11 cellular contexts compared by ENCODE assay signal in genomic region chr2:177171418-177171865, GRCh38. TPM values are rescaled to one million over a fixed set of nuclear protein-coding genes. Genes with fewer than 3 reads are reported as not detected.
A peak's percentile ranks its signal among the peaks of the same experiment; 100 is the strongest.
DNase-seq lines count a peak whose midpoint lies in the region; ATAC-seq and TF ChIP-seq lines count a peak whose summit lies in the region.
"Had no signal": no experiment of that assay in that cellular context is flagged by ENCODE, and none has a peak within 500 bp of the region (broad histone marks: within the 10 kb centered on the region; RNA-seq: fewer than 3 reads in every experiment).

No MANE protein-coding gene starts in this region.

- H3K27me3 Mint-ChIP-seq in naive B cell, result peaks cover 0 to 10% (median 0%) of the 10 kb centered on the region in 3 donors
- H3K27me3 Mint-ChIP-seq: progenitor cell of endocrine pancreas had no signal

- TF ChIP-seq CTCF in OCI-LY3 (IDR thresholded peaks at IDR 0.05; ENCODE audit: low read depth, low read length) (no peak), colonic mucosa (IDR thresholded peaks at IDR 0.05) (no peak)

- peak; percentile 32 to 60 for ATAC-seq in naive B cell (ENCODE audit: low read depth in 2 of 2)

- H3K4me1 ChIP-seq in OCI-LY3 (ENCODE audit: low read length) (peaks cover 28% of the 10 kb centered on the region), colonic mucosa (peaks cover 3% of the 10 kb centered on the region)

- no peaks in the 10 kb centered on the region for H3K79me2 ChIP-seq in OCI-LY3 (ENCODE audit: low read length)

- H2AFZ ChIP-seq in OCI-LY3 (ENCODE audit: low read depth, low read length), result no peak overlapping the region

- H3K27ac Mint-ChIP-seq in naive B cell, result no peak overlapping the region
- H3K27ac Mint-ChIP-seq: CD4-positive, CD25-positive, alpha-beta regulatory T cell; progenitor cell of endocrine pancreas had no signal

- H3K4me1 Mint-ChIP-seq in naive B cell, result peaks cover 7 to 12% (median 8%) of the 10 kb centered on the region in 3 donors

- no peaks in the 10 kb centered on the region for H4K20me1 ChIP-seq in OCI-LY3 (ENCODE audit: insufficient read depth, low read length)

- no peaks in the 10 kb centered on the region for H3K36me3 Mint-ChIP-seq in naive B cell
- H3K36me3 Mint-ChIP-seq: CD4-positive, CD25-positive, alpha-beta regulatory T cell had no signal

- intact Hi-C loops in colonic mucosa (cut with DNase I), result no loop called here

- DNase-seq in ELR (ENCODE audit: low read depth), result peak; percentile 50
- peak; percentile 59 for DNase-seq in colonic mucosa
- no peak for DNase-seq in naive B cell
- DNase-seq in activated gamma-delta T cell treated with Interleukin-2 at 50 U/mL for 16 hours, result no peak
- no peak for DNase-seq in NCI-H774 (lab: John Stamatoyannopoulos, UW)
- DNase-seq in T-helper 1 cell, result no peak
- DNase-seq in activated effector memory CD4-positive, alpha-beta T cell treated with anti-CD3 and anti-CD28 coated beads, Interleukin-2, amount 50 U/mL, for 16 hours, result no peak
- DNase-seq: CD4-positive, CD25-positive, alpha-beta regulatory T cell had no signal

- H3K9ac ChIP-seq in OCI-LY3 (ENCODE audit: low read length) (no peak overlapping the region), colonic mucosa (ENCODE audit: low read depth in 2 of 2, low read length in 2 of 2) (no peak overlapping the region)

- H3K9me3 Mint-ChIP-seq in naive B cell, result no peaks in the 10 kb centered on the region
- H3K9me3 Mint-ChIP-seq: CD4-positive, CD25-positive, alpha-beta regulatory T cell; T-helper 2 cell treated with Interferon-gamma antibody and Interleukin-4, amounts not matched to agents 5 μg/mL and 100 μg/mL, for 36 hours had no signal

- H3K4me3 Mint-ChIP-seq in naive B cell, result no peak overlapping the region
- H3K4me3 Mint-ChIP-seq: CD4-positive, CD25-positive, alpha-beta regulatory T cell; T-helper 2 cell treated with Interferon-gamma antibody and Interleukin-4, amounts not matched to agents 5 μg/mL and 100 μg/mL, for 36 hours had no signal

- H3K36me3 ChIP-seq in OCI-LY3 (replicated peaks; ENCODE audit: low read depth, low read length) (no peaks in the 10 kb centered on the region), colonic mucosa (no peaks in the 10 kb centered on the region)

- H3K27me3 ChIP-seq in OCI-LY3 (ENCODE audit: low read depth, low read length) (0 out of 2 replicates have a peak, but pooled peaks cover 4% of the 10 kb centered on the region), colonic mucosa (no peaks in the 10 kb centered on the region)

- peak overlapping the region; percentile 19 for H3K4me2 ChIP-seq in OCI-LY3 (ENCODE audit: low read length)

- no peak overlapping the region for H3K27ac ChIP-seq in OCI-LY3 (ENCODE audit: low read length)
- H3K27ac ChIP-seq in colonic mucosa, result no peak overlapping the region

- H3K9me3 ChIP-seq in OCI-LY3 (ENCODE audit: insufficient read depth, low read length) (no peaks in the 10 kb centered on the region), colonic mucosa (no peaks in the 10 kb centered on the region)

- no peak overlapping the region for H3K4me3 ChIP-seq in OCI-LY3 (ENCODE audit: low read length)
- H3K4me3 ChIP-seq in colonic mucosa, result no peak overlapping the region

RNA-seq across cellular contexts. Expression of gene HNRNPA3, which starts 41.2 kb away (rescaled TPM):
- 100 to 1,000 TPM; 147 to 278 TPM for total RNA-seq in colonic mucosa
- polyA plus RNA-seq in naive B cell (ENCODE audit: low read depth in 6 of 6), result 10 to 100 TPM; 48.0 to 96.3 (median 70.3) TPM

Comparison
In these comparisons a context has a peak if more than half of its experiments do, and no peak if none do; other contexts are left out.
1. DNase-seq: peak in ELR (single experiment) and colonic mucosa (single experiment); none in naive B cell (single experiment), activated gamma-delta T cell treated with Interleukin-2 at 50 U/mL for 16 hours (single experiment), NCI-H774 (single experiment), T-helper 1 cell (0 of 5) and activated effector memory CD4-positive, alpha-beta T cell treated with anti-CD3 and anti-CD28 coated beads, Interleukin-2, amount 50 U/mL, for 16 hours (single experiment).